36 cellular contexts compared by ENCODE assay signal in genomic region chr3:160176923-160177322, GRCh38. TPM values are rescaled to one million over a fixed set of nuclear protein-coding genes. Genes with fewer than 3 reads are reported as not detected.
"Had no signal": no experiment of that assay in that cellular context is flagged by ENCODE, and none has a peak within 500 bp of the region (broad histone marks: within the 10 kb centered on the region; RNA-seq: fewer than 3 reads in every experiment).

No MANE protein-coding gene starts in this region.

- H3K36me3 ChIP-seq: MG63 had no signal

- H3K4me3 ChIP-seq: MG63 had no signal

- H3K27me3 ChIP-seq: MG63 had no signal

- H3K9me3 ChIP-seq: MG63 had no signal

- DNase-seq: Karpas-422, Kasumi-1, MG63, MM.1S, MV-4-11, NCI-H1048, NCI-H1092, NCI-H1092 treated with DMSO at 0.1 percent for 48 hours, NCI-H1105, NCI-H1105 treated with DMSO at 0.1 percent for 48 hours, NCI-H1417, NCI-H1417 treated with DMSO at 0.1 percent for 48 hours, NCI-H1436, NCI-H1436 treated with DMSO at 0.1 percent for 48 hours, NCI-H146, NCI-H1694, NCI-H1694 treated with DMSO at 0.1 percent for 48 hours, NCI-H187, NCI-H187 treated with DMSO at 0.1 percent for 48 hours, NCI-H1930, NCI-H2029, NCI-H2029 treated with DMSO at 0.1 percent for 48 hours, NCI-H2081, NCI-H2081 treated with DMSO at 0.1 percent for 48 hours, NCI-H2107, NCI-H2171, NCI-H2171 treated with DMSO at 0.1 percent for 48 hours, NCI-H2227 treated with DMSO at 0.1 percent for 48 hours, NCI-H226, NCI-H345, NCI-H446, NCI-H446 treated with DMSO at 0.1 percent for 48 hours, NCI-H510A, NCI-H510A treated with DMSO at 0.1 percent for 48 hours, NCI-H524 had no signal

RNA-seq across cellular contexts. Expression of gene C3orf80, which starts 48.3 kb away (rescaled TPM):
- total RNA-seq: NCI-H460 had no signal
